8 cellular contexts compared by ENCODE assay signal in the genomic region with DNA sequence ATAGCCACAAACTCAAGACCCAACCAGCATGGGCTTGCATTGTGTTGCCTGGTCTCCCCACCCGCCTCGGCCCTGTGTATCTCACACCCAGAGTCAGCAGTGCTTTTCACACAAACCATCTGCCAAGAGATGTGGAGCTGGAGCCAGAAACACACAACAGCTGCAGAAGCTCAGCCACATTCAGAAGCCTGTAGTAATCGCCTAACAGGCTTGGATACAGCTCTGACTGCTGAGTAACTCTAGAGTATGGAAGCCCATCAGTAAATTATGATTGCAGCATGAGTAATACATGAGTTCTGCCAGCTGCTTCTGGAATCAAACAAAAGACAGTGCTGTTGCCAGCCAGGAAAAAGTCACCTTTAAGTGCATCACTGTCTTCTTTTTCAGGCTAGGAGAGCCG. TPM values are rescaled to one million over a fixed set of nuclear protein-coding genes. Genes with fewer than 3 reads are reported as not detected.
DNase-seq lines count a peak whose midpoint lies in the region; ATAC-seq and TF ChIP-seq lines count a peak whose summit lies in the region.

No MANE protein-coding gene starts in this region.

- no TSS peak for BruUV-seq in PC-9 (replicated peaks; lab: Mats Ljungman, UMichigan)

- no peak overlapping the region for H3K4me3 Mint-ChIP-seq in stimulated activated naive B cell treated with anti-CD40 and anti-IgM and Interleukin-4, amounts not matched to agents 10 μg/mL and 1 μg/mL and 100 μg/mL, for 72 hours

- H3K9me3 ChIP-seq in PC-9 (ENCODE audit: insufficient read depth, low read depth): no peaks in the 10 kb centered on the region

- no peaks in the 10 kb centered on the region for H4K20me1 ChIP-seq in PC-9 (ENCODE audit: insufficient read depth)

- DNase-seq in DMS53 (lab: John Stamatoyannopoulos, UW) (peak; percentile 55), PC-9 (peak; percentile 25 to 53), fibroblast of the conjunctiva (ENCODE audit: low read depth) (peak; percentile 82), pons (ENCODE audit: low spot score) (peak; percentile 47), NCI-H128 (lab: John Stamatoyannopoulos, UW; ENCODE audit: unreplicated experiment) (no peak)
- no peak for DNase-seq in stimulated activated naive B cell treated with anti-CD40 and anti-IgM and Interleukin-4, amounts not matched to agents 10 μg/mL and 1 μg/mL and 100 μg/mL, for 72 hours
- no peak for DNase-seq in activated effector memory CD4-positive, alpha-beta T cell treated with Interleukin-2 at 50 U/mL for 16 hours

- CTCF ChIA-PET in PC-9 (lab: Charles Lee): no interaction called here

- no peaks in the 10 kb centered on the region for H3K4me1 Mint-ChIP-seq in stimulated activated naive B cell treated with anti-CD40 and anti-IgM and Interleukin-4, amounts not matched to agents 10 μg/mL and 1 μg/mL and 100 μg/mL, for 72 hours

- H3K4me1 ChIP-seq in PC-9 (replicated peaks; ENCODE audit: insufficient read depth): 0 out of 2 replicates have a peak, but pooled peaks cover 9% of the 10 kb centered on the region

- H3K27me3 ChIP-seq in PC-9 (ENCODE audit: insufficient read depth, low read depth): no peaks in the 10 kb centered on the region

- H3K36me3 Mint-ChIP-seq in stimulated activated naive B cell treated with anti-CD40 and anti-IgM and Interleukin-4, amounts not matched to agents 10 μg/mL and 1 μg/mL and 100 μg/mL, for 72 hours: no peaks in the 10 kb centered on the region

- H3K9me3 Mint-ChIP-seq in stimulated activated naive B cell treated with anti-CD40 and anti-IgM and Interleukin-4, amounts not matched to agents 10 μg/mL and 1 μg/mL and 100 μg/mL, for 72 hours: no peaks in the 10 kb centered on the region

- TF ChIP-seq CTCF in PC-9 (conservative IDR thresholded peaks at IDR 0.05): no peak

- no peak overlapping the region for H3K27ac Mint-ChIP-seq in stimulated activated naive B cell treated with anti-CD40 and anti-IgM and Interleukin-4, amounts not matched to agents 10 μg/mL and 1 μg/mL and 100 μg/mL, for 72 hours

- no peak overlapping the region for H2AFZ ChIP-seq in PC-9

- H3K27ac ChIP-seq in PC-9: no peak overlapping the region

- H3K79me2 ChIP-seq in PC-9 (ENCODE audit: low read depth): no peaks in the 10 kb centered on the region

- POLR2A ChIA-PET in PC-9 (lab: Charles Lee; ENCODE audit: unreplicated experiment): interaction anchor here (0.5 to 0.6 kb wide), 2 partner anchors 36 to 38 kb away, joined by 3 to 8 read pairs; no protein-coding TSS in a partner anchor

- intact Hi-C loops in PC-9 (cut with micrococcal nuclease; ENCODE audit: unreplicated experiment): no loop called here

- no peak overlapping the region for H3K4me3 ChIP-seq in PC-9

- no peaks in the 10 kb centered on the region for H3K36me3 ChIP-seq in PC-9 (ENCODE audit: low read depth)

- H3F3A ChIP-seq in PC-9 (ENCODE audit: insufficient read depth, low read depth): no peaks in the 10 kb centered on the region; the same call in 1 of the 2 replicates

- no peaks in the 10 kb centered on the region for H3K9me2 ChIP-seq in PC-9 (ENCODE audit: insufficient read depth)

- ATAC-seq in stimulated activated naive B cell treated with anti-CD40 and anti-IgM and Interleukin-4, amounts not matched to agents 10 μg/mL and 1 μg/mL and 100 μg/mL, for 72 hours (replicated peaks): no peak
- no peak for ATAC-seq in GM19324 (IDR thresholded peaks at IDR 0.05; ENCODE audit: low FRiP score, unreplicated experiment)

- peaks cover 10 to 14% of the 10 kb centered on the region in 2 donors for H3K27me3 Mint-ChIP-seq in stimulated activated naive B cell treated with anti-CD40 and anti-IgM and Interleukin-4, amounts not matched to agents 10 μg/mL and 1 μg/mL and 100 μg/mL, for 72 hours

- no peak overlapping the region for H3K4me2 ChIP-seq in PC-9

RNA-seq across cellular contexts. Expression of gene TEK, which starts 16.0 kb away (rescaled TPM):
- total RNA-seq in PC-9 (2021): not detected in 2 replicates

Comparison
In these comparisons a context has a peak if more than half of its experiments do, and no peak if none do; other contexts are left out.
1. DNase-seq: peak in DMS53 (single experiment), PC-9 (2 of 2), fibroblast of the conjunctiva (single experiment) and pons (single experiment); none in stimulated activated naive B cell treated with anti-CD40 and anti-IgM and Interleukin-4, amounts not matched to agents 10 μg/mL and 1 μg/mL and 100 μg/mL, for 72 hours (single experiment), NCI-H128 (single experiment) and activated effector memory CD4-positive, alpha-beta T cell treated with Interleukin-2 at 50 U/mL for 16 hours (single experiment).